ENCODE assay signal across 6 cellular contexts in genomic region chr22:21914033-21914642, GRCh38. TPM values are rescaled to one million over a fixed set of nuclear protein-coding genes. Genes with fewer than 3 reads are reported as not detected.
DNase-seq lines count a peak whose midpoint lies in the region; ATAC-seq, FAIRE-seq and TF ChIP-seq lines count a peak whose summit lies in the region.
"Not testable (repeated sequence)": the region's sequence is repeated elsewhere in the genome, so short reads cannot be mapped to it uniquely, and the experiment has no call there.

No MANE protein-coding gene starts in this region.

- intact Hi-C loops in K562 (cut with micrococcal nuclease); lower lobe of right lung (cut with DNase I); posterior vena cava (cut with DNase I); spleen (cut with DNase I; ENCODE audit: low total_unique reads): not testable (repeated sequence)

- not testable (repeated sequence) for ATAC-seq in WTC11, K562, lower lobe of right lung

- H3K27me3 Mint-ChIP-seq in WTC11 (ENCODE audit: low read depth); chondrocyte (ENCODE audit: low read depth): not testable (repeated sequence)

- not testable (repeated sequence) for H3K4me3 Mint-ChIP-seq in WTC11; chondrocyte (ENCODE audit: unreplicated experiment)

- H3K4me1 Mint-ChIP-seq in WTC11: peaks cover 15% of the 10 kb centered on the region
- H3K4me1 Mint-ChIP-seq in chondrocyte (ENCODE audit: low read depth): not testable (repeated sequence)

- WGBS in K562 (ENCODE audit: insufficient coverage, low coverage, missing lambda C conversion rate): 31% methylated on average over 8 of the region's 8 CpGs
- 87 to 97% (median 95%) methylated on average over 8 of the region's 8 CpGs for WGBS in spleen, 5 donors

- TF ChIP-seq POLR2A in K562 (conservative IDR thresholded peaks at IDR 0.05); spleen (IDR thresholded peaks at IDR 0.05): not testable (repeated sequence)

- not testable (repeated sequence) for H2AFZ ChIP-seq in K562 (ENCODE audit: low read depth, low read length)

- not testable (repeated sequence) for TF ChIP-seq RAD21 in K562 (CRISPR knock-in tag; conservative IDR thresholded peaks at IDR 0.05 in 1 of 2, IDR thresholded peaks at IDR 0.05 in 1 of 2)

- H3K9me3 ChIP-seq in K562 (replicated peaks; ENCODE audit: control insufficient read depth, insufficient read depth, low read depth, low read length); lower lobe of right lung; spleen: not testable (repeated sequence)

- POLR2A ChIA-PET in WTC11 (lab: Charles Lee): not testable (repeated sequence)
- POLR2A ChIA-PET in K562 (lab: Yijun Ruan, JAX): interaction anchor here (0.6 to 49.7 kb wide), 5 partner anchors 6 to 1132 kb away, joined by 3 to 1041 read pairs (median 4); partner anchors contain the start of genes MAPK1 and PPM1F

- H3K9me1 ChIP-seq in K562 (ENCODE audit: control insufficient read depth, insufficient read depth, low read length): not testable (repeated sequence)

- H3K79me2 ChIP-seq in K562 (ENCODE audit: control insufficient read depth, insufficient read depth, low read length): not testable (repeated sequence)

- not testable (repeated sequence) for TF ChIP-seq CTCF in WTC11 (IDR thresholded peaks at IDR 0.05); K562 (IDR thresholded peaks at IDR 0.05 in 2 of 3, conservative IDR thresholded peaks at IDR 0.05 in 1 of 3; ENCODE audit: insufficient read depth in 2 of 3, low read depth in 1 of 3, low read length in 3 of 3); chondrocyte (IDR thresholded peaks at IDR 0.05); lower lobe of right lung (IDR thresholded peaks at IDR 0.05); spleen (IDR thresholded peaks at IDR 0.05 in 8 of 11, conservative IDR thresholded peaks at IDR 0.05 in 3 of 11)

- not testable (repeated sequence) for H3K9ac ChIP-seq in K562 (ENCODE audit: insufficient read depth in 1 of 2, low read depth in 2 of 2, low read length in 2 of 2)

- H3K36me3 ChIP-seq in K562 (ENCODE audit: control insufficient read depth, insufficient read depth, low read length); lower lobe of right lung; spleen: not testable (repeated sequence)

- not testable (repeated sequence) for H3K27ac ChIP-seq in K562 (ENCODE audit: extremely low read depth, low read depth, low read length); lower lobe of right lung; spleen

- not testable (repeated sequence) for DNase-seq in WTC11 (ENCODE audit: low spot score); K562 (ENCODE audit: extremely low read depth in 1 of 4, low spot score in 3 of 4)
- peak; percentile 14 for DNase-seq in chondrocyte (ENCODE audit: low spot score)
- peak; percentile 6 for DNase-seq in lower lobe of right lung
- DNase-seq in posterior vena cava (ENCODE audit: low spot score): peak; percentile 8
- peak; percentile 10 for DNase-seq in spleen

- H3K9me3 Mint-ChIP-seq in WTC11; chondrocyte (ENCODE audit: low read depth): not testable (repeated sequence)

- not testable (repeated sequence) for H3K27ac Mint-ChIP-seq in WTC11; chondrocyte (ENCODE audit: unreplicated experiment)

- not testable (repeated sequence) for H3K27me3 ChIP-seq in K562 (ENCODE audit: control insufficient read depth in 2 of 2, insufficient read depth in 2 of 2, low read length in 2 of 2); lower lobe of right lung (ENCODE audit: low read depth); spleen (replicated peaks in 1 of 7)

- H4K20me1 ChIP-seq in K562 (replicated peaks; ENCODE audit: control insufficient read depth, insufficient read depth, low read length): peaks cover 19% of the 10 kb centered on the region

- not testable (repeated sequence) for H3K4me2 ChIP-seq in K562 (ENCODE audit: insufficient read depth, low read length)

- TF ChIP-seq EP300 in K562 (IDR thresholded peaks at IDR 0.05; ENCODE audit: low read length): not testable (repeated sequence)

- BruUV-seq in K562 (replicated peaks; lab: Mats Ljungman, UMichigan): not testable (repeated sequence)

- H3K36me3 Mint-ChIP-seq in WTC11; chondrocyte (ENCODE audit: low read depth): not testable (repeated sequence)

- CTCF ChIA-PET in WTC11 (lab: Charles Lee): interaction anchor here (1.1 kb wide), 1 partner anchor 58 kb away, joined by 3 read pairs; no protein-coding TSS in a partner anchor
- CTCF ChIA-PET in K562 (lab: Yijun Ruan, JAX; ENCODE audit: low intra/inter-chr PET ratio): interaction anchor here (1.1 kb wide), 1 partner anchor 202 kb away, joined by 3 read pairs; no protein-coding TSS in a partner anchor

- peaks cover 16 to 17% of the 10 kb centered on the region in 2 experiments for H3K4me1 ChIP-seq in K562 (replicated peaks in 1 of 2; ENCODE audit: control insufficient read depth in 2 of 2, insufficient read depth in 2 of 2, low read length in 2 of 2)
- H3K4me1 ChIP-seq in lower lobe of right lung: not testable (repeated sequence)
- H3K4me1 ChIP-seq in spleen: peaks cover 0 to 11% (median 5%) of the 10 kb centered on the region in 6 donors

- in situ Hi-C loops in K562 (cut with MboI): not testable (repeated sequence)

- H3K4me3 ChIP-seq in K562, lower lobe of right lung, spleen: not testable (repeated sequence)

- not testable (repeated sequence) for FAIRE-seq in K562 (lab: Jason Lieb, UNC)

TF ChIP-seq in WTC11, 78 proteins besides CTCF, POLR2A, EP300 and RAD21:
- 0 out of 2 replicates have a peak, but pooled peaks have one; percentile 5 for TF ChIP-seq ZNF121 (CRISPR knock-in tag; IDR thresholded peaks at IDR 0.05)
- 0 out of 2 replicates have a peak, but pooled peaks have one; percentile 74 for TF ChIP-seq HMGA2 (CRISPR knock-in tag; IDR thresholded peaks at IDR 0.05)

TF ChIP-seq in K562, 482 proteins besides CTCF, POLR2A, EP300 and RAD21 (continues in another document):
- peak; percentile 33; the same call in 1 of the 2 replicates for TF ChIP-seq ETV5 (CRISPR knock-in tag; IDR thresholded peaks at IDR 0.05; ENCODE audit: low read depth)
- TF ChIP-seq OTX1 (CRISPR knock-in tag; IDR thresholded peaks at IDR 0.05): peak; percentile 84; the same call in 1 of the 2 replicates

RNA-seq across cellular contexts. Expression of gene PPM1F, which starts 38.5 kb away (rescaled TPM):
- 23.9 to 30.6 TPM (median 28.6 TPM) in 3 replicates for total RNA-seq in WTC11 (2021)
- total RNA-seq in K562 (2011; cell fraction: chromatin; rRNA removed; ENCODE audit: low replicate concordance): 103 and 226 TPM in 2 replicates
- 122 and 135 TPM in 2 replicates for total RNA-seq in K562 (2011; cell fraction: nucleolus; rRNA removed)
- total RNA-seq in K562 (2011; cell fraction: nucleoplasm; rRNA removed): 120 and 153 TPM in 2 replicates
- total RNA-seq in K562 (2014; rRNA removed): 132 and 153 TPM in 2 replicates
- total RNA-seq in K562 (2014; rRNA removed; fragmentation: Illumina TruSeq; extraction: Trizol): 33.1 and 36.9 TPM in 2 replicates
- 74.6 and 75.0 TPM in 2 replicates for total RNA-seq in K562 (2015; rRNA removed; fragmentation: Illumina TruSeq; extraction: Trizol)
- total RNA-seq in K562 (2021): 157 and 159 TPM in 2 replicates
- 64.0 and 73.1 TPM in 2 replicates for polyA plus RNA-seq in K562 (2011; rRNA removed)
- polyA plus RNA-seq in K562 (2011; cell fraction: cytosol; rRNA removed): 74.8 and 124 TPM in 2 replicates
- 187 and 284 TPM in 2 replicates for polyA plus RNA-seq in K562 (2011; cell fraction: nucleus; rRNA removed)
- 81.6 and 118 TPM in 2 replicates for polyA plus RNA-seq in K562 (2012)
- 53.8 and 92.1 TPM in 2 replicates for polyA plus RNA-seq in K562 (2014; fragmentation: Illumina TruSeq; extraction: Trizol)
- 1 to 10 TPM; 2.1 to 4.5 TPM for polyA plus RNA-seq in K562 (2014; fragmentation: Nextera tagmentation; extraction: Ambion mirVana)
- 110 and 121 TPM in 2 replicates for polyA plus RNA-seq in K562 (2014; rRNA removed)
- polyA minus RNA-seq in K562 (2011; rRNA and poly(A)+ RNA removed): 29.5 and 43.3 TPM in 2 replicates
- 53.3 and 68.1 TPM in 2 replicates for polyA minus RNA-seq in K562 (2011; cell fraction: cytosol; rRNA and poly(A)+ RNA removed)
- 34.9 and 45.5 TPM in 2 replicates for polyA minus RNA-seq in K562 (2011; cell fraction: nucleus; rRNA and poly(A)+ RNA removed)
- 26.2 to 32.3 TPM (median 28.1 TPM) in 3 replicates for total RNA-seq in chondrocyte
- total RNA-seq in lower lobe of right lung: 51.0 TPM
- 10 to 100 TPM; 39.4 to 55.8 TPM for total RNA-seq in posterior vena cava
- total RNA-seq in spleen: 100 to 1,000 TPM in 1 of 7 donors, 10 to 100 TPM in 6; 63.4 to 103 (median 87.8) TPM
- 10 to 100 TPM; 13.6 to 37.2 (median 14.0) TPM for polyA plus RNA-seq in spleen

RNA-seq across cellular contexts. Expression of gene MAPK1, which starts 46.7 kb away (rescaled TPM):
- total RNA-seq in WTC11 (2021) (87.4 to 95.9 TPM (median 91.9 TPM) in 3 replicates), K562 (2014; rRNA removed) (183 and 249 TPM in 2 replicates), K562 (2014; rRNA removed; fragmentation: Illumina TruSeq; extraction: Trizol) (319 and 370 TPM in 2 replicates), K562 (2015; rRNA removed; fragmentation: Illumina TruSeq; extraction: Trizol) (283 and 289 TPM in 2 replicates), K562 (2021) (464 and 475 TPM in 2 replicates), chondrocyte (139 to 157 TPM (median 156 TPM) in 3 replicates), lower lobe of right lung (146 TPM), posterior vena cava (100 to 1,000 TPM; 138 to 141 TPM), spleen (100 to 1,000 TPM in 5 of 7 donors, 10 to 100 TPM in 2; 87.0 to 165 (median 131) TPM)
- 220 and 305 TPM in 2 replicates for total RNA-seq in K562 (2011; cell fraction: chromatin; rRNA removed; ENCODE audit: low replicate concordance)
- total RNA-seq in K562 (2011; cell fraction: nucleolus; rRNA removed): 68.7 and 81.2 TPM in 2 replicates
- total RNA-seq in K562 (2011; cell fraction: nucleoplasm; rRNA removed): 142 and 210 TPM in 2 replicates
- polyA plus RNA-seq in K562 (2011; rRNA removed) (381 and 575 TPM in 2 replicates), K562 (2014; fragmentation: Illumina TruSeq; extraction: Trizol) (260 and 350 TPM in 2 replicates), K562 (2014; fragmentation: Nextera tagmentation; extraction: Ambion mirVana) (10 to 100 TPM; 46.3 to 51.4 TPM), K562 (2014; rRNA removed) (146 and 212 TPM in 2 replicates), spleen (10 to 100 TPM; 11.6 to 18.0 (median 15.1) TPM)
- polyA plus RNA-seq in K562 (2011; cell fraction: cytosol; rRNA removed): 168 and 240 TPM in 2 replicates
- polyA plus RNA-seq in K562 (2011; cell fraction: nucleus; rRNA removed): 236 and 309 TPM in 2 replicates
- 233 and 368 TPM in 2 replicates for polyA plus RNA-seq in K562 (2012)
- polyA minus RNA-seq in K562 (2011; rRNA and poly(A)+ RNA removed): 295 and 429 TPM in 2 replicates
- 100 and 114 TPM in 2 replicates for polyA minus RNA-seq in K562 (2011; cell fraction: cytosol; rRNA and poly(A)+ RNA removed)
- 36.5 and 66.6 TPM in 2 replicates for polyA minus RNA-seq in K562 (2011; cell fraction: nucleus; rRNA and poly(A)+ RNA removed)
